23 cellular contexts compared by ENCODE assay signal in genomic region chr10:121833387-121833786, GRCh38.
"Had no signal": no experiment of that assay in that cellular context is flagged by ENCODE, and none has a peak within 500 bp of the region (broad histone marks: within the 10 kb centered on the region; RNA-seq: fewer than 3 reads in every experiment).

No MANE protein-coding gene starts in this region.

- H3K27me3 ChIP-seq: Peyer's patch had no signal

- H3K4me3 ChIP-seq: Peyer's patch had no signal

- ATAC-seq: activated T-helper 17 cell treated with anti-CD3 and anti-CD28 coated beads, Interleukin-2, amount 50 U/mL, for 72 hours had no signal

- DNase-seq: activated CD4-positive, alpha-beta memory T cell treated with anti-CD3 and anti-CD28 coated beads for 36 hours; activated CD4-positive, alpha-beta T cell treated with anti-CD3 and anti-CD28 coated beads, Interleukin-2, amount 10 ng/mL, durations not matched to agents 7 days and 5 days; activated CD4-positive, CD25-positive, alpha-beta regulatory T cell; activated CD8-positive, alpha-beta memory T cell treated with anti-CD3 and anti-CD28 coated beads for 24 hours; activated gamma-delta T cell; activated naive CD4-positive, alpha-beta T cell treated with anti-CD3 and anti-CD28 coated beads for 36 hours; activated T-cell treated with anti-CD3 and anti-CD28 coated beads, Interleukin-2, amount 50 U/mL, for 48 hours; caudate nucleus; KG1; MV-4-11; NCI-H1092 treated with DMSO at 0.1 percent for 48 hours; NCI-H1417 treated with DMSO at 0.1 percent for 48 hours; NCI-H1694; NCI-H2029; NCI-H2107; NCI-H345; NCI-H510A; NCI-H526 treated with DMSO at 0.1 percent for 48 hours; NCI-H82; Peyer's patch; SHP77; T-helper 9 cell had no signal

- H3K27ac ChIP-seq: Peyer's patch had no signal

- H3K9me3 ChIP-seq: Peyer's patch had no signal
